ENCODE assay signal across 8 cellular contexts in genomic region chr22:17637490-17638181, GRCh38. TPM values are rescaled to one million over a fixed set of nuclear protein-coding genes. Genes with fewer than 3 reads are reported as not detected.
DNase-seq lines count a peak whose midpoint lies in the region; ATAC-seq, FAIRE-seq and TF ChIP-seq lines count a peak whose summit lies in the region.

No MANE protein-coding gene starts in this region.

- intact Hi-C loops in posterior cingulate gyrus (cut with DNase I): loop anchor here (1.0 to 10.0 kb wide), 3 partner anchors 8 to 465 kb away; partner anchors contain the start of gene SLC25A18

- no peak for DNase-seq in AG04450 (ENCODE audit: low read depth, low spot score)
- no peak for DNase-seq in brain microvascular endothelial cell
- no peak for DNase-seq in RCC 7860 (ENCODE audit: low spot score)
- no peak for DNase-seq in GM13976 (ENCODE audit: low spot score)
- DNase-seq in posterior cingulate gyrus: no peak

- H3K36me3 ChIP-seq in brain microvascular endothelial cell (replicated peaks): peaks cover 3% of the 10 kb centered on the region
- H3K36me3 ChIP-seq in mucosa of rectum (ENCODE audit: control insufficient read depth in 2 of 2, insufficient read depth in 2 of 2, low read length in 2 of 2): peaks cover 0 to 5% of the 10 kb centered on the region in 2 donors

- no peaks in the 10 kb centered on the region; the same call in none of the 2 replicates for H3K9me3 ChIP-seq in AG04450 (ENCODE audit: control insufficient read depth, insufficient read depth, low read length)
- no peaks in the 10 kb centered on the region for H3K9me3 ChIP-seq in mucosa of rectum (ENCODE audit: control insufficient read depth in 2 of 2, low read length in 2 of 2)

- H3K27me3 ChIP-seq in AG04450 (ENCODE audit: control insufficient read depth, insufficient read depth, low read length) (no peaks in the 10 kb centered on the region), brain microvascular endothelial cell (replicated peaks) (no peaks in the 10 kb centered on the region), mucosa of rectum (ENCODE audit: control insufficient read depth in 2 of 2, insufficient read depth in 2 of 2, low read length in 2 of 2) (no peaks in the 10 kb centered on the region)

- in situ Hi-C loops in brain microvascular endothelial cell (cut with HindIII; ENCODE audit: low pct_ligation_motif_present, low sequenced_read_pairs): no loop called here
- in situ Hi-C loops in GM13976 (cut with MboI; ENCODE audit: low sequenced_read_pairs, unreplicated experiment): no loop called here

- H3K4me3 ChIP-seq in AG04450 (ENCODE audit: low read depth, low read length): peak overlapping the region; percentile 88
- peak overlapping the region; percentile 75 for H3K4me3 ChIP-seq in brain microvascular endothelial cell (ENCODE audit: low read depth, low read length)
- H3K4me3 ChIP-seq in mucosa of rectum (ENCODE audit: low read length in 2 of 2): peak overlapping the region; percentile 97 to 100

- H3K27ac ChIP-seq in AG04450 (ENCODE audit: low read depth, low read length) (peak overlapping the region; percentile 99), brain microvascular endothelial cell (peak overlapping the region; percentile 98), mucosa of rectum (ENCODE audit: low read depth in 2 of 2, low read length in 2 of 2) (peak overlapping the region; percentile 98 to 99)

- no peak for TF ChIP-seq CTCF in AG04450 (IDR thresholded peaks at IDR 0.05; ENCODE audit: low read depth, low read length)
- no peak for TF ChIP-seq CTCF in brain microvascular endothelial cell (IDR thresholded peaks at IDR 0.05; ENCODE audit: low read depth, low read length, missing control alignments)
- no peak for TF ChIP-seq CTCF in GM13976 (IDR thresholded peaks at IDR 0.05; ENCODE audit: borderline replicate concordance, control extremely low read depth, extremely low read depth, insufficient read depth, missing control alignments)

- POLR2A ChIA-PET in AG04450 (lab: Yijun Ruan, JAX): no interaction called here

- CTCF ChIA-PET in AG04450 (lab: Charles Lee): no interaction called here

- ATAC-seq in HG02885 (IDR thresholded peaks at IDR 0.05; ENCODE audit: poor library complexity, unreplicated experiment) (peak; percentile 2), GM19395 (IDR thresholded peaks at IDR 0.05; ENCODE audit: unreplicated experiment) (no peak)

- FAIRE-seq in RCC 7860 (lab: Jason Lieb, UNC): no peak

- H3K9ac ChIP-seq in mucosa of rectum (ENCODE audit: low read depth in 1 of 2, low read length in 2 of 2): peak overlapping the region; percentile 100

- H3K4me1 ChIP-seq in mucosa of rectum (ENCODE audit: control insufficient read depth in 2 of 2, insufficient read depth in 2 of 2, low read length in 2 of 2): peaks cover 7 to 12% of the 10 kb centered on the region in 2 donors

RNA-seq across cellular contexts. Expression of gene BCL2L13, which starts 0.9 kb away (rescaled TPM):
- 64.1 and 66.0 TPM in 2 replicates for polyA plus RNA-seq in AG04450 (2011; rRNA removed)
- polyA minus RNA-seq in AG04450 (2011; rRNA and poly(A)+ RNA removed): 76.6 and 85.4 TPM in 2 replicates

RNA-seq across cellular contexts. Expression of gene ATP6V1E1, which starts 9.1 kb away (rescaled TPM):
- 194 and 198 TPM in 2 replicates for polyA plus RNA-seq in AG04450 (2011; rRNA removed)
- polyA minus RNA-seq in AG04450 (2011; rRNA and poly(A)+ RNA removed): 76.0 and 92.8 TPM in 2 replicates
